In the genomic region with DNA sequence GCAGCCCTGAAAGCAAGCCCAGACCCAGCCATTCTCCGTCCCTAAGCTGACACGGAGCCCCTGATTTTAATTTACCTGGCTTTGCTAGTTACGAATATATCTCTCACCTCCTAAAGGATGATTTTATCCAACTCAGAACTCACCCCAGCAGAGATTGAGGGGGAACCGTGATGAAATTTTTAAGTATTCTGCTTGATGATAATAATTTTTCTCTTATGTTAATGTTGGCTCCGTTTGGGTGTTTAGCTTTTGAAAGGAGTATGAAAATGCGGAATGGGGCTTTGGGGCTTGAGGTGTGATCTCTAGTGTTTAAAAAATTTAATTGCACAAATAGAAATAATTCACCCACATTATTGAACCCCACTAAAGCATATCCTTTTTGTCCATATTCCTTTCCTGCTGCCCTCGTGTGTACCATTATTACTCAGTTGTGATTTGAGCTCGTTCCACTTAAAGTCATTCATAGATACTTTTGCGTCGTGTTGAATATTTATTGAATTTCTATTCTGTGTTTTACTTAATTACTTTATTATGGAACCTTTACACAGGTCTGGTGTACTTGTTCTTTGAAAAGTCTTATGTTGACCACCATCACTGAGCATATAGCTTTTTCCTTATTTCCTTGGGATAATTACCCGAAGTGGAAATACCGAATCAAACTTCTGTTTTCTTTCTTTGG, we compare ENCODE assay signal across 8 cellular contexts. TPM values are rescaled to one million over a fixed set of nuclear protein-coding genes. Genes with fewer than 3 reads are reported as not detected.
DNase-seq lines count a peak whose midpoint lies in the region; ATAC-seq lines count a peak whose summit lies in the region.

No MANE protein-coding gene starts in this region.

- H3K4me1 ChIP-seq in BLaER1 treated with 17β-estradiol and CSF1 and Interleukin-3, amounts not matched to agents 10 nM and 100 nM: peaks cover 45 to 58% (median 52%) of the 10 kb centered on the region in 10 experiments
- H3K4me1 ChIP-seq in Karpas-422 (ENCODE audit: low read length): peaks cover 45% of the 10 kb centered on the region

- H4K20me1 ChIP-seq in BLaER1 treated with 17β-estradiol and CSF1 and Interleukin-3, amounts not matched to agents 10 nM and 100 nM: peaks cover 0 to 23% (median 0%) of the 10 kb centered on the region in 11 experiments; a peak in 5 of 22 replicates
- peaks cover 5% of the 10 kb centered on the region; the same call in 1 of the 2 replicates for H4K20me1 ChIP-seq in Karpas-422 (ENCODE audit: insufficient read depth, low read depth, low read length)

- no peaks in the 10 kb centered on the region for H3K27me3 Mint-ChIP-seq in natural killer cell treated with Interleukin-12 subunit alpha and Interleukin-12 subunit beta and Interleukin-15 and Interleukin-18, amount 100 ng/mL, for 72 hours

- H3K9me3 Mint-ChIP-seq in natural killer cell treated with Interleukin-12 subunit alpha and Interleukin-12 subunit beta and Interleukin-15 and Interleukin-18, amount 100 ng/mL, for 72 hours: no peaks in the 10 kb centered on the region

- H3K36me3 Mint-ChIP-seq in natural killer cell treated with Interleukin-12 subunit alpha and Interleukin-12 subunit beta and Interleukin-15 and Interleukin-18, amount 100 ng/mL, for 72 hours: peaks cover 4% of the 10 kb centered on the region

- H3K27ac ChIP-seq in BLaER1 treated with 17β-estradiol and CSF1 and Interleukin-3, amounts not matched to agents 10 nM and 100 nM: peak overlapping the region; percentile 87 to 97 (median 91)
- peak overlapping the region; percentile 75 for H3K27ac ChIP-seq in Karpas-422 (ENCODE audit: low read length)

- ATAC-seq in natural killer cell treated with Interleukin-12 subunit alpha and Interleukin-12 subunit beta and Interleukin-15 and Interleukin-18, amount 100 ng/mL, for 72 hours: no peak
- ATAC-seq in GM18511 (IDR thresholded peaks at IDR 0.05; ENCODE audit: unreplicated experiment): no peak

- H3K4me3 Mint-ChIP-seq in natural killer cell treated with Interleukin-12 subunit alpha and Interleukin-12 subunit beta and Interleukin-15 and Interleukin-18, amount 100 ng/mL, for 72 hours: peak overlapping the region; percentile 92

- H3K36me3 ChIP-seq in BLaER1 treated with 17β-estradiol and CSF1 and Interleukin-3, amounts not matched to agents 10 nM and 100 nM: peaks cover 0 to 9% (median 0%) of the 10 kb centered on the region in 11 experiments; a peak in 2 of 22 replicates
- H3K36me3 ChIP-seq in Karpas-422 (ENCODE audit: insufficient read depth, low read length): 0 out of 2 replicates have a peak, but pooled peaks cover 3% of the 10 kb centered on the region

- no peaks in the 10 kb centered on the region for H3K9me3 ChIP-seq in BLaER1 treated with 17β-estradiol and CSF1 and Interleukin-3, amounts not matched to agents 10 nM and 100 nM (replicated peaks in 1 of 11)
- H3K9me3 ChIP-seq in Karpas-422 (ENCODE audit: low read length): no peaks in the 10 kb centered on the region

- peak overlapping the region; percentile 91 to 96 for H3K27ac Mint-ChIP-seq in natural killer cell treated with Interleukin-12 subunit alpha and Interleukin-12 subunit beta and Interleukin-15 and Interleukin-18, amount 100 ng/mL, for 72 hours

- H3K4me2 ChIP-seq in BLaER1 treated with 17β-estradiol and CSF1 and Interleukin-3, amounts not matched to agents 10 nM and 100 nM: peak overlapping the region; percentile 80 to 95 (median 88)
- H3K4me2 ChIP-seq in Karpas-422 (ENCODE audit: low read depth, low read length, poor library complexity, severe bottlenecking): peak overlapping the region; percentile 82

- H3K9me2 ChIP-seq in Karpas-422 (replicated peaks; ENCODE audit: insufficient read depth, low read length): no peaks in the 10 kb centered on the region

- peak overlapping the region; percentile 88 to 96 (median 94) for H3K9ac ChIP-seq in BLaER1 treated with 17β-estradiol and CSF1 and Interleukin-3, amounts not matched to agents 10 nM and 100 nM
- peak overlapping the region; percentile 78 for H3K9ac ChIP-seq in Karpas-422 (ENCODE audit: low read length)

- H3K79me2 ChIP-seq in Karpas-422 (ENCODE audit: low read length): peaks cover 77% of the 10 kb centered on the region

- peak; percentile 48 for DNase-seq in Karpas-422
- DNase-seq in dermis blood vessel endothelial cell: peak; percentile 7
- DNase-seq in natural killer cell treated with Interleukin-12 subunit alpha and Interleukin-12 subunit beta and Interleukin-15 and Interleukin-18, amount 100 ng/mL, for 72 hours (ENCODE audit: low spot score): no peak
- no peak for DNase-seq in GOT3 (lab: John Stamatoyannopoulos, UW)
- DNase-seq in amygdala (lab: John Stamatoyannopoulos, UW): no peak
- DNase-seq in activated CD8-positive, alpha-beta memory T cell treated with anti-CD3 and anti-CD28 coated beads for 24 hours: no peak

- H3K27me3 ChIP-seq in BLaER1 treated with 17β-estradiol and CSF1 and Interleukin-3, amounts not matched to agents 10 nM and 100 nM: no peaks in the 10 kb centered on the region
- no peaks in the 10 kb centered on the region for H3K27me3 ChIP-seq in Karpas-422 (ENCODE audit: low read length)

- peaks cover 49 to 52% of the 10 kb centered on the region in 2 donors for H3K4me1 Mint-ChIP-seq in natural killer cell treated with Interleukin-12 subunit alpha and Interleukin-12 subunit beta and Interleukin-15 and Interleukin-18, amount 100 ng/mL, for 72 hours (ENCODE audit: low read depth in 2 of 2)

- H2AFZ ChIP-seq in Karpas-422 (ENCODE audit: low read length): no peak overlapping the region

- H3K4me3 ChIP-seq in BLaER1 treated with 17β-estradiol and CSF1 and Interleukin-3, amounts not matched to agents 10 nM and 100 nM: peak overlapping the region; percentile 76 to 92 (median 88)
- H3K4me3 ChIP-seq in Karpas-422 (ENCODE audit: low read length): peak overlapping the region; percentile 91

RNA-seq across cellular contexts. Expression of a gene that starts 0.8 kb away (rescaled TPM):
- 114 and 181 TPM in 2 replicates for total RNA-seq in Karpas-422 (2014; rRNA removed; shearing (Covaris generic); ENCODE audit: low replicate concordance)
- total RNA-seq in dermis blood vessel endothelial cell: 50.4 and 51.9 TPM in 2 replicates
- 100 to 1,000 TPM in 1 of 2 donors, 10 to 100 TPM in 1; 93.1 to 112 TPM for total RNA-seq in natural killer cell treated with Interleukin-12 subunit alpha and Interleukin-12 subunit beta and Interleukin-15 and Interleukin-18, amount 100 ng/mL, for 72 hours

Comparison
In these comparisons a context has a peak if more than half of its experiments do, and no peak if none do; other contexts are left out.
1. DNase-seq: peak in Karpas-422 (single experiment) and dermis blood vessel endothelial cell (single experiment); none in natural killer cell treated with Interleukin-12 subunit alpha and Interleukin-12 subunit beta and Interleukin-15 and Interleukin-18, amount 100 ng/mL, for 72 hours (single experiment), GOT3 (single experiment), amygdala (0 of 56) and activated CD8-positive, alpha-beta memory T cell treated with anti-CD3 and anti-CD28 coated beads for 24 hours (single experiment).